ENCODE assay signal across 10 cellular contexts in the genomic region with DNA sequence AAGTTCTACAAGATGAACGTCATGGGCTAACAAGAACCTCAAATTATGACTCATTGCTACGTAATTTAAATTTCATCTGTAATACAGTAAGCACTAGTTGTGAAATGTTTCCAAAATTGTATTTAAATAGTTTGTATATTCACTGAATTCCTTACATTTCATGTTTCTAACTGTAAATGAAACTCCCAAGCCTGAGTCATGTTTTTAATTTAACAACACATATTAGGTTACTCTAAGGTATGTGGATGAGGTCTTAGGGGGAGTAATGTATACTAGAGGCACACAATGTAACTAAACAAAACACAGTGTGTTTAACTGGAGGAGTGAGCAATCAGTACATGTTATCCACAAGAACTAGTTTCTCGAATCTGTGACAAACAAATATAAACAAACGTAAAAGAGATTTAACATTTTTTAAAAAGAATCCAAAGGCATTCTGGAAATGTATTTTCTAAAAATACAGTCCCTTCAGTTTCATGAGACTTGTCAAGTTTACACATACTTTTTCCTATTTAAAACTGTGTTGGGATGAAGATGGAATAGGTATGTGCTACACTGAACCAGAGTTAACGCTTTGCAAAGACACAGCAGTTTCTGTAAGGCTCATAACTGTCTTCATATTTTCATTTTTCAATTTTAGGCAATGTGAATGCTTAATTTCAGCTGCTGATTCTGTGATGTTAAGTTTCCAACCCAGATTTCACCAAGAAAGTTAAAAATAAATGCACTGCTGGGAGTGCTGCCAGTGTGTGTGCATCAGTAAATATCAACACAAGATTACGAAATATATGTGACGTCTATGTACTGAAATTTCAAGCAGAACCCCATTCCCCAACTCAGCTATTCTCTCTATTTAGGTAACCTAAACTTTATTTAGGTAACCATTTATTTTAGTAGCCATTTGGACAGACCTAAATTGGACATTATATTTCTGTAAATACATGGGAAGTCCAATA. TPM values are rescaled to one million over a fixed set of nuclear protein-coding genes. Genes with fewer than 3 reads are reported as not detected.
DNase-seq lines count a peak whose midpoint lies in the region; ATAC-seq, FAIRE-seq and TF ChIP-seq lines count a peak whose summit lies in the region.
"Had no signal": no experiment of that assay in that cellular context is flagged by ENCODE, and none has a peak within 500 bp of the region (broad histone marks: within the 10 kb centered on the region; RNA-seq: fewer than 3 reads in every experiment).

No MANE protein-coding gene starts in this region.

- H3K27me3 Mint-ChIP-seq in activated CD4-positive, alpha-beta T cell treated with anti-CD3 and anti-CD28 coated beads for 36 hours: no peaks in the 10 kb centered on the region
- H3K27me3 Mint-ChIP-seq: B cell had no signal

- no peak overlapping the region for H2BK12ac ChIP-seq in neuronal stem cell (ENCODE audit: low read length)

- CTCF ChIA-PET in activated CD4-positive, alpha-beta T cell treated with anti-CD3 and anti-CD28 coated beads for 36 hours (lab: Charles Lee): interaction anchor here (1.6 kb wide), 1 partner anchor 11 kb away, joined by 6 read pairs; no protein-coding TSS in a partner anchor

- H3K18ac ChIP-seq in neuronal stem cell (ENCODE audit: low read length): no peak overlapping the region

- peaks cover 44% of the 10 kb centered on the region for H3K4me1 Mint-ChIP-seq in activated CD4-positive, alpha-beta T cell treated with anti-CD3 and anti-CD28 coated beads for 36 hours

- no peak overlapping the region for H2AFZ ChIP-seq in neuronal stem cell (ENCODE audit: low read length)

- TF ChIP-seq POLR2A in right lobe of liver (IDR thresholded peaks at IDR 0.05) (no peak), upper lobe of left lung (IDR thresholded peaks at IDR 0.05) (no peak)

- TF ChIP-seq EP300 in upper lobe of left lung (IDR thresholded peaks at IDR 0.05): no peak

- peak overlapping the region; percentile 74 for H3K27ac Mint-ChIP-seq in activated CD4-positive, alpha-beta T cell treated with anti-CD3 and anti-CD28 coated beads for 36 hours

- POLR2A ChIA-PET in activated CD4-positive, alpha-beta T cell treated with anti-CD3 and anti-CD28 coated beads for 36 hours (lab: Charles Lee): no interaction called here

- no peak overlapping the region for H2BK5ac ChIP-seq in neuronal stem cell (ENCODE audit: low read length)

- H3K9me3 Mint-ChIP-seq in activated CD4-positive, alpha-beta T cell treated with anti-CD3 and anti-CD28 coated beads for 36 hours (ENCODE audit: low read depth): no peaks in the 10 kb centered on the region

- H3K4me2 ChIP-seq in neuronal stem cell (ENCODE audit: insufficient read depth, low read length, poor library complexity, severe bottlenecking): no peak overlapping the region

- no peaks in the 10 kb centered on the region for H3K9me3 ChIP-seq in right lobe of liver
- H3K9me3 ChIP-seq in upper lobe of left lung: no peaks in the 10 kb centered on the region
- H3K9me3 ChIP-seq in neuronal stem cell (replicated peaks in 1 of 2; ENCODE audit: control insufficient read depth in 2 of 2, insufficient read depth in 1 of 2, low read depth in 1 of 2, low read length in 2 of 2): no peaks in the 10 kb centered on the region

- no peak overlapping the region for H3K4me3 Mint-ChIP-seq in activated CD4-positive, alpha-beta T cell treated with anti-CD3 and anti-CD28 coated beads for 36 hours
- H3K4me3 Mint-ChIP-seq: B cell had no signal

- H3K27ac ChIP-seq in right lobe of liver: peak overlapping the region; percentile 76 to 97 (median 95)
- peak overlapping the region in 3 of 4 donors; percentile 48 to 64 (median 63) for H3K27ac ChIP-seq in upper lobe of left lung
- no peak overlapping the region for H3K27ac ChIP-seq in neuronal stem cell (replicated peaks; ENCODE audit: low read length)

- H3K4me1 ChIP-seq in right lobe of liver (peaks cover 0 to 84% (median 34%) of the 10 kb centered on the region in 4 donors), upper lobe of left lung (peaks cover 26 to 42% (median 34%) of the 10 kb centered on the region in 4 donors), neuronal stem cell (ENCODE audit: control insufficient read depth in 2 of 2, insufficient read depth in 1 of 2, low read depth in 1 of 2, low read length in 2 of 2) (peaks cover 6 to 16% of the 10 kb centered on the region in 2 donors)

- intact Hi-C loops in activated CD4-positive, alpha-beta T cell treated with anti-CD3 and anti-CD28 coated beads for 36 hours (cut with DNase I, micrococcal nuclease): loop anchor here in 1 of 2 experiments (5.0 kb wide), 1 partner anchor 51 kb away; a partner anchor contains a TSS
- intact Hi-C loops in right lobe of liver (cut with DNase I): no loop called here

- DNase-seq in activated CD4-positive, alpha-beta T cell treated with anti-CD3 and anti-CD28 coated beads for 36 hours: no peak
- DNase-seq in activated CD4-positive, alpha-beta T cell treated with anti-CD3 and anti-CD28 coated beads, Interleukin-2, amount 50 U/mL, for 48 hours: no peak
- peak; percentile 96 for DNase-seq in bronchial epithelial cell (ENCODE audit: low read depth)
- peak in 2 of 3 donors; percentile 41 to 79 for DNase-seq in right lobe of liver
- DNase-seq in upper lobe of left lung: no peak
- no peak for DNase-seq in neuronal stem cell (ENCODE audit: low spot score)
- DNase-seq: NCI-H2171 treated with DMSO at 0.1 percent for 48 hours had no signal

- H3K36me3 Mint-ChIP-seq in activated CD4-positive, alpha-beta T cell treated with anti-CD3 and anti-CD28 coated beads for 36 hours (ENCODE audit: low read depth): peaks cover 31% of the 10 kb centered on the region

- no peak overlapping the region for H2BK15ac ChIP-seq in neuronal stem cell (ENCODE audit: low read length)

- no peak overlapping the region for H3K4ac ChIP-seq in neuronal stem cell (ENCODE audit: low read length)

- WGBS in right lobe of liver (ENCODE audit: insufficient coverage, low coverage, low lambda C conversion rate, missing lambda C conversion rate): 15% methylated on average over 7 of the region's 7 CpGs
- 55 to 67% methylated on average over 7 of the region's 7 CpGs for WGBS in upper lobe of left lung, 2 donors
- WGBS in neuronal stem cell (ENCODE audit: extremely low coverage in 2 of 2, insufficient read length in 2 of 2, insufficient replicate concordance in 1 of 2), 2 donors: no CpG with 5 or more reads among the region's 7 CpGs

- H4K8ac ChIP-seq in neuronal stem cell (ENCODE audit: low read depth, low read length): no peak overlapping the region

- FAIRE-seq in bronchial epithelial cell (lab: Jason Lieb, UNC): no peak

- no peak overlapping the region for H2BK120ac ChIP-seq in neuronal stem cell (ENCODE audit: low read depth, low read length)

- no peak overlapping the region for H3K14ac ChIP-seq in neuronal stem cell (ENCODE audit: low read length)

- TF ChIP-seq CTCF in bronchial epithelial cell (IDR thresholded peaks at IDR 0.05; ENCODE audit: insufficient read depth, low read length, severe bottlenecking) (no peak), right lobe of liver (IDR thresholded peaks at IDR 0.05) (no peak), upper lobe of left lung (IDR thresholded peaks at IDR 0.05) (no peak)

- H3K79me1 ChIP-seq in neuronal stem cell (ENCODE audit: low read depth, low read length): no peaks in the 10 kb centered on the region

- H2AK5ac ChIP-seq in neuronal stem cell (ENCODE audit: low read depth, low read length): no peak overlapping the region

- no peak overlapping the region for H3K23ac ChIP-seq in neuronal stem cell (ENCODE audit: low read depth, low read length, poor library complexity)

- H3K27me3 ChIP-seq in bronchial epithelial cell (ENCODE audit: control insufficient read depth, insufficient read depth, low read length) (no peaks in the 10 kb centered on the region), right lobe of liver (no peaks in the 10 kb centered on the region), upper lobe of left lung (no peaks in the 10 kb centered on the region), neuronal stem cell (ENCODE audit: control insufficient read depth in 3 of 3, insufficient read depth in 3 of 3, low read depth in 1 of 3, low read length in 3 of 3) (no peaks in the 10 kb centered on the region)

- H3K4me3 ChIP-seq in bronchial epithelial cell (ENCODE audit: low read depth, low read length): no peak overlapping the region
- no peak overlapping the region for H3K4me3 ChIP-seq in right lobe of liver
- H3K4me3 ChIP-seq in upper lobe of left lung: no peak overlapping the region
- no peak overlapping the region for H3K4me3 ChIP-seq in neuronal stem cell (ENCODE audit: low read length in 2 of 2)

- H3K9ac ChIP-seq in neuronal stem cell (ENCODE audit: low read depth, low read length, poor library complexity): no peak overlapping the region

- ATAC-seq in activated CD4-positive, alpha-beta T cell treated with anti-CD3 and anti-CD28 coated beads for 36 hours: no peak
- peak; percentile 49 to 63 (median 50) for ATAC-seq in right lobe of liver
- peak in 1 of 2 donors; percentile 65 for ATAC-seq in upper lobe of left lung (ENCODE audit: low FRiP score in 2 of 2)
- ATAC-seq in HG02610 (IDR thresholded peaks at IDR 0.05; ENCODE audit: unreplicated experiment): no peak
- ATAC-seq in GM18519 (IDR thresholded peaks at IDR 0.05; ENCODE audit: low FRiP score, unreplicated experiment): no peak

- peaks cover under 1% of the 10 kb centered on the region for H3K36me3 ChIP-seq in bronchial epithelial cell (ENCODE audit: control insufficient read depth, insufficient read depth, low read length)
- H3K36me3 ChIP-seq in right lobe of liver: peaks cover 0 to 4% (median 0%) of the 10 kb centered on the region in 4 donors
- H3K36me3 ChIP-seq in upper lobe of left lung: peaks cover 0 to 18% (median 5%) of the 10 kb centered on the region in 4 donors
- peaks cover 3 to 69% of the 10 kb centered on the region in 2 donors for H3K36me3 ChIP-seq in neuronal stem cell (replicated peaks in 1 of 2; ENCODE audit: control insufficient read depth in 2 of 2, insufficient read depth in 2 of 2, low read length in 2 of 2)

- H4K91ac ChIP-seq in neuronal stem cell (ENCODE audit: low read depth, low read length, poor library complexity): no peak overlapping the region

RNA-seq across cellular contexts. Expression of a gene that starts 52.6 kb away (rescaled TPM):
- total RNA-seq in activated CD4-positive, alpha-beta T cell treated with anti-CD3 and anti-CD28 coated beads for 36 hours: 100 to 1,000 TPM in 1 of 2 experiments, 10 to 100 TPM in 1; 96.5 to 111 TPM
- total RNA-seq in bronchial epithelial cell (16.8 and 21.3 TPM in 2 replicates), right lobe of liver (10 to 100 TPM; 28.7 to 60.6 (median 37.6) TPM), upper lobe of left lung (10 to 100 TPM; 26.6 to 65.9 (median 41.0) TPM)
- 48.4 TPM for polyA plus RNA-seq in neuronal stem cell (2013, experiment 1 of 2)
- polyA plus RNA-seq in neuronal stem cell (2013, experiment 2 of 2): 48.6 TPM

Comparison
In these comparisons a context has a peak if more than half of its experiments do, and no peak if none do; other contexts are left out.
1. ATAC-seq: peak in right lobe of liver (4 of 4); none in activated CD4-positive, alpha-beta T cell treated with anti-CD3 and anti-CD28 coated beads for 36 hours (single experiment), HG02610 (single experiment) and GM18519 (single experiment).
2. DNase-seq: peak in bronchial epithelial cell (single experiment) and right lobe of liver (2 of 3); none in activated CD4-positive, alpha-beta T cell treated with anti-CD3 and anti-CD28 coated beads for 36 hours (single experiment), activated CD4-positive, alpha-beta T cell treated with anti-CD3 and anti-CD28 coated beads, Interleukin-2, amount 50 U/mL, for 48 hours (0 of 2), upper lobe of left lung (0 of 2) and neuronal stem cell (single experiment).